Comparison of ENCODE assay signal across 1 cellular context in the genomic region with DNA sequence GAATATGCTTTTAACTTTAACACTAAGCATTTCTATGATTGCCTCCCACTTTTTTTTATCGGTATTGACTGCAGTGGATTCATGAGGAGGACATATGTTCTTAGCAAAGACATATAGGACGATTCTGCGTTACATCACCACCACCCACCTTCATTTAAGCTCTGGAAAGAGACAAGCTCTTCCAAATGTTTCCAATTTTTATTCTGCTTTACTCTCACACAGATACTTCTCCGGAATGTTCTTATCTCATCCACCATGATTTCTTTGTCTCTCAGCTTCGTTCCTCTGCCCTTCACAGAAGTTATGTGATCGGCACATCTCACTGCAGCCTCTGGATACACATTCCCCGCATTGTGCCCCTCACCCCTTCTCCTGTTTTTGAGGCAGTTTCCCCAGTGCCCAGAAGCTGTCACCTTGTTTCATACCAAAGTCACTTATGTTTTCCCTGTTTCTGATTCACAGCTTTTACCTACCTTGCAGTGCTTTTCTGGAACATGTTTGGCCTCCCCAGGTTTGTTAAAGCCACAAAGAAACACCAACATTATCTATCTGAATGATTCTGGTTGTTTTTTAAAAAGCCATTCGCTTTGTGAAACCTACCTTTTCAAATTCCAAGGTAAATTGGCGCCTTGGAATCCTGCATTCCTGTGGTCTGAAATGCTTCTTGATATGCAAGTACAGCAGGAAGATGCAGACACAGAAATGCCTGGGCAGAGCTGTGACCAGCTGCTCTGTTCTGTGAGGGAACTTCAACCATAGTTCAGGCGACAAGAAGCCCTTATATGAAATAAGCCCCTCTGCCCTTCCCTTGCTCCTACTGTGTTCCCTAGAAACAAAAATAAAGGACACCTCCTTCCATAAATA.
TF ChIP-seq lines count a peak whose summit lies in the region.

No MANE protein-coding gene starts in this region.

TF ChIP-seq in GM23338, 12 proteins besides CTCF, POLR2A, EP300 and RAD21:
- no peak for TF ChIP-seq EZH2 (IDR thresholded peaks at IDR 0.05; ENCODE audit: low read depth, unreplicated experiment)
- TF ChIP-seq, protein P1, sequence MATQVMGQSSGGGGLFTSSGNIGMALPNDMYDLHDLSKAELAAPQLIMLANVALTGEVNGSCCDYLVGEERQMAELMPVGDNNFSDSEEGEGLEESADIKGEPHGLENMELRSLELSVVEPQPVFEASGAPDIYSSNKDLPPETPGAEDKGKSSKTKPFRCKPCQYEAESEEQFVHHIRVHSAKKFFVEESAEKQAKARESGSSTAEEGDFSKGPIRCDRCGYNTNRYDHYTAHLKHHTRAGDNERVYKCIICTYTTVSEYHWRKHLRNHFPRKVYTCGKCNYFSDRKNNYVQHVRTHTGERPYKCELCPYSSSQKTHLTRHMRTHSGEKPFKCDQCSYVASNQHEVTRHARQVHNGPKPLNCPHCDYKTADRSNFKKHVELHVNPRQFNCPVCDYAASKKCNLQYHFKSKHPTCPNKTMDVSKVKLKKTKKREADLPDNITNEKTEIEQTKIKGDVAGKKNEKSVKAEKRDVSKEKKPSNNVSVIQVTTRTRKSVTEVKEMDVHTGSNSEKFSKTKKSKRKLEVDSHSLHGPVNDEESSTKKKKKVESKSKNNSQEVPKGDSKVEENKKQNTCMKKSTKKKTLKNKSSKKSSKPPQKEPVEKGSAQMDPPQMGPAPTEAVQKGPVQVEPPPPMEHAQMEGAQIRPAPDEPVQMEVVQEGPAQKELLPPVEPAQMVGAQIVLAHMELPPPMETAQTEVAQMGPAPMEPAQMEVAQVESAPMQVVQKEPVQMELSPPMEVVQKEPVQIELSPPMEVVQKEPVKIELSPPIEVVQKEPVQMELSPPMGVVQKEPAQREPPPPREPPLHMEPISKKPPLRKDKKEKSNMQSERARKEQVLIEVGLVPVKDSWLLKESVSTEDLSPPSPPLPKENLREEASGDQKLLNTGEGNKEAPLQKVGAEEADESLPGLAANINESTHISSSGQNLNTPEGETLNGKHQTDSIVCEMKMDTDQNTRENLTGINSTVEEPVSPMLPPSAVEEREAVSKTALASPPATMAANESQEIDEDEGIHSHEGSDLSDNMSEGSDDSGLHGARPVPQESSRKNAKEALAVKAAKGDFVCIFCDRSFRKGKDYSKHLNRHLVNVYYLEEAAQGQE (IDR thresholded peaks at IDR 0.05; ENCODE audit: unreplicated experiment) = no peak
- TF ChIP-seq JUNB (IDR thresholded peaks at IDR 0.05; ENCODE audit: unreplicated experiment) = no peak
- TF ChIP-seq ZNF331 (CRISPR knock-in tag; IDR thresholded peaks at IDR 0.05; ENCODE audit: low read depth) = no peak
- TF ChIP-seq NANOG (IDR thresholded peaks at IDR 0.05; ENCODE audit: borderline replicate concordance) = peak; percentile 68; the same call in 1 of the 2 replicates
- no peak for TF ChIP-seq POLR2AphosphoS5 (IDR thresholded peaks at IDR 0.05; ENCODE audit: low read depth)
- TF ChIP-seq CREB1 (CRISPR knock-in tag; IDR thresholded peaks at IDR 0.05; ENCODE audit: low read depth) = no peak
- no peak for TF ChIP-seq EZH2phosphoT487 (IDR thresholded peaks at IDR 0.05; ENCODE audit: unreplicated experiment)
- TF ChIP-seq, protein P2, sequence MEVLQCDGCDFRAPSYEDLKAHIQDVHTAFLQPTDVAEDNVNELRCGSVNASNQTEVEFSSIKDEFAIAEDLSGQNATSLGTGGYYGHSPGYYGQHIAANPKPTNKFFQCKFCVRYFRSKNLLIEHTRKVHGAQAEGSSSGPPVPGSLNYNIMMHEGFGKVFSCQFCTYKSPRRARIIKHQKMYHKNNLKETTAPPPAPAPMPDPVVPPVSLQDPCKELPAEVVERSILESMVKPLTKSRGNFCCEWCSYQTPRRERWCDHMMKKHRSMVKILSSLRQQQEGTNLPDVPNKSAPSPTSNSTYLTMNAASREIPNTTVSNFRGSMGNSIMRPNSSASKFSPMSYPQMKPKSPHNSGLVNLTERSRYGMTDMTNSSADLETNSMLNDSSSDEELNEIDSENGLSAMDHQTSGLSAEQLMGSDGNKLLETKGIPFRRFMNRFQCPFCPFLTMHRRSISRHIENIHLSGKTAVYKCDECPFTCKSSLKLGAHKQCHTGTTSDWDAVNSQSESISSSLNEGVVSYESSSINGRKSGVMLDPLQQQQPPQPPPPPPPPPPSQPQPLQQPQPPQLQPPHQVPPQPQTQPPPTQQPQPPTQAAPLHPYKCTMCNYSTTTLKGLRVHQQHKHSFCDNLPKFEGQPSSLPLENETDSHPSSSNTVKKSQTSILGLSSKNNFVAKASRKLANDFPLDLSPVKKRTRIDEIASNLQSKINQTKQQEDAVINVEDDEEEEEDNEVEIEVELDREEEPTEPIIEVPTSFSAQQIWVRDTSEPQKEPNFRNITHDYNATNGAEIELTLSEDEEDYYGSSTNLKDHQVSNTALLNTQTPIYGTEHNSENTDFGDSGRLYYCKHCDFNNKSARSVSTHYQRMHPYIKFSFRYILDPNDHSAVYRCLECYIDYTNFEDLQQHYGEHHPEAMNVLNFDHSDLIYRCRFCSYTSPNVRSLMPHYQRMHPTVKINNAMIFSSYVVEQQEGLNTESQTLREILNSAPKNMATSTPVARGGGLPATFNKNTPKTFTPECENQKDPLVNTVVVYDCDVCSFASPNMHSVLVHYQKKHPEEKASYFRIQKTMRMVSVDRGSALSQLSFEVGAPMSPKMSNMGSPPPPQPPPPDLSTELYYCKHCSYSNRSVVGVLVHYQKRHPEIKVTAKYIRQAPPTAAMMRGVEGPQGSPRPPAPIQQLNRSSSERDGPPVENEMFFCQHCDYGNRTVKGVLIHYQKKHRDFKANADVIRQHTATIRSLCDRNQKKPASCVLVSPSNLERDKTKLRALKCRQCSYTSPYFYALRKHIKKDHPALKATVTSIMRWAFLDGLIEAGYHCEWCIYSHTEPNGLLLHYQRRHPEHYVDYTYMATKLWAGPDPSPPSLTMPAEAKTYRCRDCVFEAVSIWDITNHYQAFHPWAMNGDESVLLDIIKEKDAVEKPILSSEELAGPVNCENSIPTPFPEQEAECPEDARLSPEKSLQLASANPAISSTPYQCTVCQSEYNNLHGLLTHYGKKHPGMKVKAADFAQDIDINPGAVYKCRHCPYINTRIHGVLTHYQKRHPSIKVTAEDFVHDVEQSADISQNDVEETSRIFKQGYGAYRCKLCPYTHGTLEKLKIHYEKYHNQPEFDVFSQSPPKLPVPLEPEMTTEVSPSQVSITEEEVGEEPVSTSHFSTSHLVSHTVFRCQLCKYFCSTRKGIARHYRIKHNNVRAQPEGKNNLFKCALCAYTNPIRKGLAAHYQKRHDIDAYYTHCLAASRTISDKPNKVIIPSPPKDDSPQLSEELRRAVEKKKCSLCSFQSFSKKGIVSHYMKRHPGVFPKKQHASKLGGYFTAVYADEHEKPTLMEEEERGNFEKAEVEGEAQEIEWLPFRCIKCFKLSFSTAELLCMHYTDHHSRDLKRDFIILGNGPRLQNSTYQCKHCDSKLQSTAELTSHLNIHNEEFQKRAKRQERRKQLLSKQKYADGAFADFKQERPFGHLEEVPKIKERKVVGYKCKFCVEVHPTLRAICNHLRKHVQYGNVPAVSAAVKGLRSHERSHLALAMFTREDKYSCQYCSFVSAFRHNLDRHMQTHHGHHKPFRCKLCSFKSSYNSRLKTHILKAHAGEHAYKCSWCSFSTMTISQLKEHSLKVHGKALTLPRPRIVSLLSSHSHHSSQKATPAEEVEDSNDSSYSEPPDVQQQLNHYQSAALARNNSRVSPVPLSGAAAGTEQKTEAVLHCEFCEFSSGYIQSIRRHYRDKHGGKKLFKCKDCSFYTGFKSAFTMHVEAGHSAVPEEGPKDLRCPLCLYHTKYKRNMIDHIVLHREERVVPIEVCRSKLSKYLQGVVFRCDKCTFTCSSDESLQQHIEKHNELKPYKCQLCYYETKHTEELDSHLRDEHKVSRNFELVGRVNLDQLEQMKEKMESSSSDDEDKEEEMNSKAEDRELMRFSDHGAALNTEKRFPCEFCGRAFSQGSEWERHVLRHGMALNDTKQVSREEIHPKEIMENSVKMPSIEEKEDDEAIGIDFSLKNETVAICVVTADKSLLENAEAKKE (CRISPR knock-in tag; IDR thresholded peaks at IDR 0.05) = peak; percentile 40; the same call in 1 of the 2 replicates
